In the genomic region with DNA sequence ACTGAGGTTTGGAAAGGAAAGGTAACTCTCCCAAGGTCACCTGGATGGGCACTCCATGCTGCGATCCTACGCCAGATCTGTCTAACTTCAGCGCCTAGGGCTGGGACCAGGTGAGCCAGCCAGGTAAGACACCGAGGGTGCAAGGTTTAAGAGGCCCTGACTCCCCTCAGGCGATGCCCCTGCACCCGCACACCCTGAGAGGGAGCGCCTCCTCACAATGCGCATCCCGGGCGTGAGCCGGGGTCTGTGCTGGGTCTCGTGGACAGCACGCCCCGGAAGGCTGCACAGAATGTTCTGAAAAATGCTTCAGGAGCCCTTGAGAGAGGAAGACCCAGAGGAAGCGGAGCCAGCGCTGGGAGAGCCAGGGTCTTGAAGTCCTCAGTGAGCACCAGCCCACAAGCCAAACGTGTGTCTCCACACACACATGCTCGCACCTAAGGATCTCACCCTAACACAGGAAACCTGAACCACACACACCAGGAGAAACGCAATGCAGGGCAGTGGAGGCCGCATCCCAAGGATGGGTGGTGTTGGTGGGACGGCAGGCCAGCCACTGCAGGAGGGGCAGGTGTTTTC, we compare ENCODE assay signal across 25 cellular contexts.
"Had no signal": no experiment of that assay in that cellular context is flagged by ENCODE, and none has a peak within 500 bp of the region (broad histone marks: within the 10 kb centered on the region; RNA-seq: fewer than 3 reads in every experiment).

No MANE protein-coding gene starts in this region.

- H3K36me3 ChIP-seq: ascending aorta, brain microvascular endothelial cell, esophagus squamous epithelium, gastrocnemius medialis, ovary, right atrium auricular region, thoracic aorta had no signal

- H3K27me3 ChIP-seq: ascending aorta, brain microvascular endothelial cell, esophagus squamous epithelium, gastrocnemius medialis, ovary, right atrium auricular region had no signal

- H3K9me3 Mint-ChIP-seq: activated naive CD4-positive, alpha-beta T cell treated with anti-CD3 and anti-CD28 coated beads, Interleukin-2, amount 50 U/mL, for 72 hours; activated T-cell treated with anti-CD3 and anti-CD28 coated beads, Interleukin-2, amount 50 U/mL, for 72 hours; effector memory CD8-positive, alpha-beta T cell; T-helper 1 cell treated with Interleukin-12 subunit alpha and Interleukin-12 subunit beta and Interleukin-4 antibody, amounts not matched to agents 30 μg/mL and 1 μg/mL, for 36 hours had no signal

- H3K36me3 Mint-ChIP-seq: naive B cell had no signal

- H3K4me3 ChIP-seq: ascending aorta, esophagus squamous epithelium, gastrocnemius medialis, ovary, psoas muscle, right atrium auricular region, thoracic aorta had no signal

- H3K27ac ChIP-seq: ascending aorta, brain microvascular endothelial cell, esophagus squamous epithelium, gastrocnemius medialis, ovary, psoas muscle, right atrium auricular region, thoracic aorta had no signal

- ATAC-seq: activated naive CD4-positive, alpha-beta T cell treated with anti-CD3 and anti-CD28 coated beads, Interleukin-2, amount 50 U/mL, for 72 hours; activated T-cell treated with anti-CD3 and anti-CD28 coated beads, Interleukin-2, amount 50 U/mL, for 72 hours; effector memory CD8-positive, alpha-beta T cell; gastrocnemius medialis had no signal

- FAIRE-seq: islet of Langerhans had no signal

- H3K9me3 ChIP-seq: ascending aorta, esophagus squamous epithelium, gastrocnemius medialis, ovary, psoas muscle, right atrium auricular region, thoracic aorta had no signal

- H3K4me1 ChIP-seq: ascending aorta, right atrium auricular region had no signal

- H3K27ac Mint-ChIP-seq: activated naive CD4-positive, alpha-beta T cell treated with anti-CD3 and anti-CD28 coated beads, Interleukin-2, amount 50 U/mL, for 72 hours; activated T-cell treated with anti-CD3 and anti-CD28 coated beads, Interleukin-2, amount 50 U/mL, for 72 hours; T-helper 1 cell treated with Interleukin-12 subunit alpha and Interleukin-12 subunit beta and Interleukin-4 antibody, amounts not matched to agents 30 μg/mL and 1 μg/mL, for 36 hours had no signal

- H3K27me3 Mint-ChIP-seq: effector memory CD8-positive, alpha-beta T cell had no signal

- H3K4me3 Mint-ChIP-seq: activated T-cell treated with anti-CD3 and anti-CD28 coated beads, Interleukin-2, amount 50 U/mL, for 72 hours; effector memory CD8-positive, alpha-beta T cell; naive B cell; T-helper 1 cell treated with Interleukin-12 subunit alpha and Interleukin-12 subunit beta and Interleukin-4 antibody, amounts not matched to agents 30 μg/mL and 1 μg/mL, for 36 hours had no signal

- DNase-seq: activated CD4-positive, alpha-beta T cell treated with anti-CD3 and anti-CD28 coated beads for 4 hours; activated CD4-positive, alpha-beta T cell treated with anti-CD3 and anti-CD28 coated beads, Interleukin-2, amount 50 U/mL, for 48 hours; activated CD4-positive, CD25-positive, alpha-beta regulatory T cell; activated gamma-delta T cell; activated T-cell treated with anti-CD3 and anti-CD28 coated beads, Interleukin-2, amount 50 U/mL, for 72 hours; brain microvascular endothelial cell; caudate nucleus; effector memory CD8-positive, alpha-beta T cell; esophagus squamous epithelium; gastrocnemius medialis; head of caudate nucleus; hypothalamus; left cardiac atrium; mesenchymal stem cell; naive B cell; stimulated activated CD4-positive, alpha-beta T cell treated with anti-CD3 and anti-CD28 coated beads, Interleukin-4, amount 100 ng/mL, for 24 hours; stimulated activated naive CD4-positive, alpha-beta T cell treated with Interleukin-2 at 50 U/mL for 16 hours had no signal
